Comparison of ENCODE assay signal across 8 cellular contexts in the genomic region with DNA sequence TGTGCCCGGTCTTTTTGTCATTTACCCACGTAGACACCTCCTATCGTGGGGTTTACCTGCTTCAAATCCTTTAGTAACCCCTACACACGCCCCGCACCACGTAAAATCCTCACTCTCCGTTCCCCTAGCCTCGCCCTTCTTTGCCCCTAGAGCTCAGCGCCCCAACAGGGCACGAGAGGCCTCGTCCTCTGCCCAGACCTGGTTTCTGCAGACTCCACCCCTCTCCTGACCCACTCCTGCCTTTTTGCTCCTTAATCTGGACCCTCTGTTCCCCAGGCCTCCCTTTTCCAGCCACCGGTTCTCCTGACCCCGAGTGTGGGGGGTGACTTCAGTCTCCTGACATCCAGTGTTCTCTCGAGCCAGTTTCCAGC. TPM values are rescaled to one million over a fixed set of nuclear protein-coding genes. Genes with fewer than 3 reads are reported as not detected.
DNase-seq lines count a peak whose midpoint lies in the region; ATAC-seq lines count a peak whose summit lies in the region.

No MANE protein-coding gene starts in this region.

- H3K4me3 Mint-ChIP-seq in activated naive CD8-positive, alpha-beta T cell treated with anti-CD3 and anti-CD28 coated beads, Interleukin-2, amount 50 U/mL, for 24 hours: peak overlapping the region; percentile 85
- peak overlapping the region; percentile 92 for H3K4me3 Mint-ChIP-seq in stimulated activated memory B cell treated with anti-CD40 and anti-IgM and Interleukin-4, amounts not matched to agents 10 μg/mL and 1 μg/mL and 100 μg/mL, for 72 hours

- peak overlapping the region; percentile 44 for H3K4me3 ChIP-seq in iPS-11a (ENCODE audit: low read depth, low read length)

- H3K27me3 Mint-ChIP-seq in activated naive CD8-positive, alpha-beta T cell treated with anti-CD3 and anti-CD28 coated beads, Interleukin-2, amount 50 U/mL, for 24 hours: no peaks in the 10 kb centered on the region
- H3K27me3 Mint-ChIP-seq in stimulated activated memory B cell treated with anti-CD40 and anti-IgM and Interleukin-4, amounts not matched to agents 10 μg/mL and 1 μg/mL and 100 μg/mL, for 72 hours: no peaks in the 10 kb centered on the region

- DNase-seq in Daoy (ENCODE audit: low read depth) (peak; percentile 29), NCI-H1694 treated with DMSO at 0.1 percent for 48 hours (lab: John Stamatoyannopoulos, UW) (no peak)
- peak; percentile 8 for DNase-seq in activated naive CD8-positive, alpha-beta T cell treated with anti-CD3 and anti-CD28 coated beads, Interleukin-2, amount 50 U/mL, for 24 hours

- H3K4me1 Mint-ChIP-seq in activated naive CD8-positive, alpha-beta T cell treated with anti-CD3 and anti-CD28 coated beads, Interleukin-2, amount 50 U/mL, for 24 hours: peaks cover 15% of the 10 kb centered on the region
- H3K4me1 Mint-ChIP-seq in stimulated activated memory B cell treated with anti-CD40 and anti-IgM and Interleukin-4, amounts not matched to agents 10 μg/mL and 1 μg/mL and 100 μg/mL, for 72 hours: peaks cover 21% of the 10 kb centered on the region

- ATAC-seq in HG03064 (IDR thresholded peaks at IDR 0.05; ENCODE audit: low read depth, unreplicated experiment) (peak; percentile 11), HG03196 (IDR thresholded peaks at IDR 0.05; ENCODE audit: unreplicated experiment) (no peak), HG03135 (IDR thresholded peaks at IDR 0.05; ENCODE audit: unreplicated experiment) (no peak)
- no peak for ATAC-seq in activated naive CD8-positive, alpha-beta T cell treated with anti-CD3 and anti-CD28 coated beads, Interleukin-2, amount 50 U/mL, for 24 hours
- peak; percentile 64 for ATAC-seq in stimulated activated memory B cell treated with anti-CD40 and anti-IgM and Interleukin-4, amounts not matched to agents 10 μg/mL and 1 μg/mL and 100 μg/mL, for 72 hours

- peak overlapping the region; percentile 83 for H3K27ac Mint-ChIP-seq in activated naive CD8-positive, alpha-beta T cell treated with anti-CD3 and anti-CD28 coated beads, Interleukin-2, amount 50 U/mL, for 24 hours
- peak overlapping the region; percentile 98 for H3K27ac Mint-ChIP-seq in stimulated activated memory B cell treated with anti-CD40 and anti-IgM and Interleukin-4, amounts not matched to agents 10 μg/mL and 1 μg/mL and 100 μg/mL, for 72 hours

- H3K9me3 Mint-ChIP-seq in activated naive CD8-positive, alpha-beta T cell treated with anti-CD3 and anti-CD28 coated beads, Interleukin-2, amount 50 U/mL, for 24 hours: peaks cover 67% of the 10 kb centered on the region
- H3K9me3 Mint-ChIP-seq in stimulated activated memory B cell treated with anti-CD40 and anti-IgM and Interleukin-4, amounts not matched to agents 10 μg/mL and 1 μg/mL and 100 μg/mL, for 72 hours: peaks cover 34% of the 10 kb centered on the region

- H3K36me3 Mint-ChIP-seq in activated naive CD8-positive, alpha-beta T cell treated with anti-CD3 and anti-CD28 coated beads, Interleukin-2, amount 50 U/mL, for 24 hours (ENCODE audit: low read depth): peaks cover 79% of the 10 kb centered on the region
- peaks cover 86% of the 10 kb centered on the region for H3K36me3 Mint-ChIP-seq in stimulated activated memory B cell treated with anti-CD40 and anti-IgM and Interleukin-4, amounts not matched to agents 10 μg/mL and 1 μg/mL and 100 μg/mL, for 72 hours

RNA-seq across cellular contexts. Expression of gene ZNF528, which starts 0.4 kb away (rescaled TPM):
- 20.3 and 67.9 TPM in 2 replicates for total RNA-seq in Daoy (2014; rRNA removed; shearing (Covaris generic))

RNA-seq across cellular contexts. Expression of gene ZNF880, which starts 28.4 kb away (rescaled TPM):
- total RNA-seq in Daoy (2014; rRNA removed; shearing (Covaris generic)): 15.6 and 24.1 TPM in 2 replicates

RNA-seq across cellular contexts. Expression of gene ZNF534, which starts 30.9 kb away (rescaled TPM):
- total RNA-seq in Daoy (2014; rRNA removed; shearing (Covaris generic)): 0.86 TPM in 1 of 2 replicates, not detected in the other

RNA-seq across cellular contexts. Expression of gene ZNF578, which starts 55.3 kb away (rescaled TPM):
- 1.4 and 1.6 TPM in 2 replicates for total RNA-seq in Daoy (2014; rRNA removed; shearing (Covaris generic))

Comparison
In these comparisons a context has a peak if more than half of its experiments do, and no peak if none do; other contexts are left out.
1. ATAC-seq: peak in HG03064 (single experiment) and stimulated activated memory B cell treated with anti-CD40 and anti-IgM and Interleukin-4, amounts not matched to agents 10 μg/mL and 1 μg/mL and 100 μg/mL, for 72 hours (single experiment); none in activated naive CD8-positive, alpha-beta T cell treated with anti-CD3 and anti-CD28 coated beads, Interleukin-2, amount 50 U/mL, for 24 hours (single experiment), HG03196 (single experiment) and HG03135 (single experiment).